Comparison of ENCODE assay signal across 2 cellular contexts in genomic region chr4:159097785-159098184, GRCh38.
TF ChIP-seq lines count a peak whose summit lies in the region.

No MANE protein-coding gene starts in this region.

TF ChIP-seq in endothelial cell of umbilical vein, 7 proteins besides CTCF, POLR2A, EP300 and RAD21 (continued from another document):
- no peak for TF ChIP-seq JUN (IDR thresholded peaks at IDR 0.05; ENCODE audit: borderline replicate concordance, insufficient read depth, insufficient read length, low read depth)
- TF ChIP-seq EZH2 (IDR thresholded peaks at IDR 0.05; ENCODE audit: borderline replicate concordance, low read depth, low read length, severe bottlenecking): no peak

TF ChIP-seq in neural cell, 6 proteins besides CTCF, POLR2A, EP300 and RAD21 (continued from another document):
- TF ChIP-seq REST (IDR thresholded peaks at IDR 0.05; ENCODE audit: borderline replicate concordance) (peak; percentile 90), SMC3 (conservative IDR thresholded peaks at IDR 0.05; ENCODE audit: poor library complexity) (no peak), MXI1 (conservative IDR thresholded peaks at IDR 0.05; ENCODE audit: poor library complexity, severe bottlenecking) (no peak)
